8 cellular contexts compared by ENCODE assay signal in genomic region chr15:51162865-51163762, GRCh38.
DNase-seq lines count a peak whose midpoint lies in the region; ATAC-seq and TF ChIP-seq lines count a peak whose summit lies in the region.

No MANE protein-coding gene starts in this region.

- H3K27me3 ChIP-seq in GM06990 (replicated peaks; ENCODE audit: control insufficient read depth, insufficient read depth, low read length) (no peaks in the 10 kb centered on the region), left lung (peaks cover 0 to 18% of the 10 kb centered on the region in 2 donors)

- ATAC-seq in HG02852 (IDR thresholded peaks at IDR 0.05; ENCODE audit: unreplicated experiment), result peak; percentile 60
- peak; percentile 98 for ATAC-seq in left lung
- ATAC-seq in GM18873 (IDR thresholded peaks at IDR 0.05; ENCODE audit: low FRiP score, unreplicated experiment), result no peak

- H3K36me3 ChIP-seq in GM06990 (ENCODE audit: control insufficient read depth, insufficient read depth, low read length) (no peaks in the 10 kb centered on the region), left lung (no peaks in the 10 kb centered on the region)

- intact Hi-C loops in left lung (cut with DNase I), result no loop called here

- TF ChIP-seq CTCF in GM06990 (IDR thresholded peaks at IDR 0.05; ENCODE audit: insufficient read depth, low read length, poor library complexity, severe bottlenecking) (peak; percentile 91), left lung (IDR thresholded peaks at IDR 0.05) (peak; percentile 95 to 96)

- peak; percentile 15 for DNase-seq in GM06990 (ENCODE audit: extremely low read depth, insufficient read length)
- DNase-seq in NCI-H2107 (lab: John Stamatoyannopoulos, UW), result peak; percentile 3
- peak; percentile 37 to 46 for DNase-seq in activated CD4-positive, alpha-beta T cell treated with anti-CD3 and anti-CD28 coated beads for 24 hours (ENCODE audit: low read depth in 2 of 2)
- DNase-seq in left lung, result peak in 1 of 2 donors; percentile 71
- peak; percentile 62 to 64 for DNase-seq in stimulated activated CD4-positive, alpha-beta T cell treated with anti-CD3 and anti-CD28 coated beads, Interleukin-2, amount 100 ng/mL, for 48 hours

- peak overlapping the region; percentile 82 for H3K27ac ChIP-seq in cingulate gyrus (ENCODE audit: low read depth, low read length)
- H3K27ac ChIP-seq in left lung, result peak overlapping the region in 1 of 2 donors; percentile 35

- no peaks in the 10 kb centered on the region for H3K9me3 ChIP-seq in left lung

- peaks cover 0 to 15% of the 10 kb centered on the region in 2 donors for H3K4me1 ChIP-seq in left lung

- H3K4me3 ChIP-seq in GM06990 (replicated peaks; ENCODE audit: low read depth, low read length) (no peak overlapping the region), left lung (no peak overlapping the region)
